ENCODE assay signal across 13 cellular contexts in genomic region chr1:39540504-39541031, GRCh38. TPM values are rescaled to one million over a fixed set of nuclear protein-coding genes. Genes with fewer than 3 reads are reported as not detected.
A peak's percentile ranks its signal among the peaks of the same experiment; 100 is the strongest.
DNase-seq lines count a peak whose midpoint lies in the region; ATAC-seq, FAIRE-seq and TF ChIP-seq lines count a peak whose summit lies in the region.
"Had no signal": no experiment of that assay in that cellular context is flagged by ENCODE, and none has a peak within 500 bp of the region (broad histone marks: within the 10 kb centered on the region; RNA-seq: fewer than 3 reads in every experiment).

No MANE protein-coding gene starts in this region.

- FAIRE-seq in H1 (lab: Jason Lieb, UNC), result no peak
- FAIRE-seq: pancreas had no signal

- H3K27ac ChIP-seq in H1 (ENCODE audit: low read depth, low read length) (no peak overlapping the region), uterus (peak overlapping the region; percentile 70 to 88)
- H3K27ac ChIP-seq: SJSA1 had no signal

- no peak overlapping the region for H3K23ac ChIP-seq in H1 (ENCODE audit: insufficient read length)

- peak; percentile 22 to 34 (median 28) for ATAC-seq in natural killer cell
- no peak for ATAC-seq in natural killer cell treated with Interleukin-12 subunit alpha and Interleukin-12 subunit beta and Interleukin-15 and Interleukin-18, amount 100 ng/mL, for 72 hours
- ATAC-seq in GM18907 (IDR thresholded peaks at IDR 0.05; ENCODE audit: unreplicated experiment), result no peak

- POLR2A ChIA-PET in H1 (lab: Charles Lee; ENCODE audit: partially characterized antibody), result interaction anchor here (0.8 to 4.6 kb wide), 3 partner anchors 16 to 53 kb away, joined by 3 to 15 read pairs (median 3); partner anchors contain the start of gene PABPC4

- TF ChIP-seq CTCF in natural killer cell (IDR thresholded peaks at IDR 0.05), result no peak
- no peak for TF ChIP-seq CTCF in H1 (IDR thresholded peaks at IDR 0.05; ENCODE audit: control extremely low read depth in 1 of 3, insufficient read depth in 1 of 3, low read depth in 1 of 3, low read length in 3 of 3)
- TF ChIP-seq CTCF in uterus (IDR thresholded peaks at IDR 0.05), result no peak

- no peak overlapping the region for H3K9ac ChIP-seq in H1 (replicated peaks in 1 of 4; ENCODE audit: extremely low read depth in 1 of 4, low read depth in 3 of 4, low read length in 3 of 4)

- H3K14ac ChIP-seq in H1 (ENCODE audit: insufficient read length), result no peak overlapping the region

- H2AK5ac ChIP-seq in H1 (ENCODE audit: low read depth, low read length), result no peak overlapping the region

- no peaks in the 10 kb centered on the region for H3K9me3 Mint-ChIP-seq in natural killer cell
- no peaks in the 10 kb centered on the region for H3K9me3 Mint-ChIP-seq in natural killer cell treated with Interleukin-12 subunit alpha and Interleukin-12 subunit beta and Interleukin-15 and Interleukin-18, amount 100 ng/mL, for 72 hours

- H4K91ac ChIP-seq in H1 (replicated peaks; ENCODE audit: insufficient read length, low read length), result no peak overlapping the region

- H2BK5ac ChIP-seq in H1 (ENCODE audit: low read depth, low read length), result no peak overlapping the region

- no peak overlapping the region for H3K56ac ChIP-seq in H1 (replicated peaks; ENCODE audit: insufficient read length, low read depth, low read length)

- H2BK12ac ChIP-seq in H1 (ENCODE audit: low read depth, low read length), result no peak overlapping the region

- no peak overlapping the region for H3K18ac ChIP-seq in H1 (ENCODE audit: extremely low read depth, low read length)

- H3K27me3 ChIP-seq in H1 (replicated peaks in 1 of 4; ENCODE audit: control insufficient read depth in 3 of 4, extremely low read depth in 1 of 4, insufficient read depth in 3 of 4, low read length in 3 of 4), result no peaks in the 10 kb centered on the region
- H3K27me3 ChIP-seq in uterus, result no peaks in the 10 kb centered on the region
- H3K27me3 ChIP-seq: BE2C, pancreas, SJSA1 had no signal

- H3K4me1 ChIP-seq in H1 (replicated peaks in 1 of 4; ENCODE audit: control insufficient read depth in 3 of 4, insufficient read depth in 4 of 4, low read length in 3 of 4) (no peaks in the 10 kb centered on the region), uterus (no peaks in the 10 kb centered on the region)
- H3K4me1 ChIP-seq: BE2C, SJSA1 had no signal

- no peaks in the 10 kb centered on the region for H3K23me2 ChIP-seq in H1 (ENCODE audit: low read depth, low read length)

- H3K27me3 Mint-ChIP-seq in natural killer cell (ENCODE audit: low read depth in 2 of 2), result no peaks in the 10 kb centered on the region
- H3K27me3 Mint-ChIP-seq in natural killer cell treated with Interleukin-12 subunit alpha and Interleukin-12 subunit beta and Interleukin-15 and Interleukin-18, amount 100 ng/mL, for 72 hours, result no peaks in the 10 kb centered on the region

- no peaks in the 10 kb centered on the region for H3K79me1 ChIP-seq in H1 (ENCODE audit: low read depth, low read length)

- peaks cover 0 to 8% of the 10 kb centered on the region in 2 donors for H3K4me1 Mint-ChIP-seq in natural killer cell
- H3K4me1 Mint-ChIP-seq in natural killer cell treated with Interleukin-12 subunit alpha and Interleukin-12 subunit beta and Interleukin-15 and Interleukin-18, amount 100 ng/mL, for 72 hours (ENCODE audit: low read depth in 2 of 2), result peaks cover 0 to 6% of the 10 kb centered on the region in 2 donors

- H2AFZ ChIP-seq in H1 (ENCODE audit: low read length), result no peak overlapping the region

- H3K4ac ChIP-seq in H1 (replicated peaks; ENCODE audit: insufficient read length, low read depth, low read length), result no peak overlapping the region

- H3K9me3 ChIP-seq in H1 (ENCODE audit: insufficient read depth in 2 of 2, low read depth in 1 of 2, low read length in 1 of 2) (no peaks in the 10 kb centered on the region), uterus (no peaks in the 10 kb centered on the region)
- H3K9me3 ChIP-seq: BE2C, pancreas, SJSA1 had no signal

- H3K4me2 ChIP-seq in H1 (ENCODE audit: insufficient read depth in 1 of 2, low read depth in 2 of 2, low read length in 2 of 2), result no peak overlapping the region

- peaks cover 0 to 2% of the 10 kb centered on the region in 2 experiments for H4K20me1 ChIP-seq in H1 (replicated peaks in 1 of 2; ENCODE audit: control insufficient read depth in 1 of 2, insufficient read depth in 2 of 2, low read length in 2 of 2)

- 94% methylated on average over 13 of the region's 13 CpGs; no CpG with 5 or more reads in 1 of the 2 experiments for WGBS in H1 (ENCODE audit: extremely low coverage in 1 of 2, insufficient coverage in 1 of 2, insufficient read length in 1 of 2, insufficient replicate concordance in 2 of 2, low coverage in 1 of 2, low lambda C conversion rate in 2 of 2, missing lambda C conversion rate in 1 of 2), 2 experiments

- H2BK20ac ChIP-seq in H1 (ENCODE audit: low read length), result 0 out of 2 replicates have a peak overlapping the region, but pooled peaks have one; percentile 48

- peaks cover 0 to 5% (median 2%) of the 10 kb centered on the region in 4 experiments; a peak in 5 of 8 replicates for H3K36me3 ChIP-seq in H1 (ENCODE audit: control insufficient read depth in 2 of 4, insufficient read depth in 4 of 4, low read length in 3 of 4)
- no peaks in the 10 kb centered on the region for H3K36me3 ChIP-seq in uterus
- H3K36me3 ChIP-seq: BE2C, SJSA1 had no signal

- intact Hi-C loops in natural killer cell (cut with micrococcal nuclease) (no loop called here), uterus (cut with DNase I; ENCODE audit: low total_unique reads) (loop anchor here (10.0 kb wide), 1 partner anchor 446 kb away; no protein-coding TSS in a partner anchor)

- H3K4me3 ChIP-seq in H1 (ENCODE audit: extremely low read depth in 1 of 4, insufficient read depth in 2 of 4, low read depth in 3 of 4, low read length in 4 of 4), result no peak overlapping the region
- H3K4me3 ChIP-seq in uterus, result no peak overlapping the region
- H3K4me3 ChIP-seq: pancreas, SJSA1 had no signal

- no peak overlapping the region for H2BK120ac ChIP-seq in H1 (replicated peaks; ENCODE audit: low read depth, low read length)

- DNase-seq in natural killer cell, result no peak
- no peak for DNase-seq in natural killer cell treated with Interleukin-12 subunit alpha and Interleukin-12 subunit beta and Interleukin-15 and Interleukin-18, amount 100 ng/mL, for 72 hours (ENCODE audit: low spot score)
- DNase-seq in H1 (ENCODE audit: low read depth in 1 of 2, low spot score in 2 of 2), result no peak
- peak; percentile 40 for DNase-seq in middle frontal gyrus (ENCODE audit: extremely low spot score, low spot score)
- peak; percentile 79 to 82 for DNase-seq in uterus
- no peak for DNase-seq in NCI-H1436 treated with DMSO at 0.1 percent for 48 hours (lab: John Stamatoyannopoulos, UW)
- no peak for DNase-seq in NCI-H2227 treated with DMSO at 0.1 percent for 48 hours (lab: John Stamatoyannopoulos, UW)
- DNase-seq: activated CD8-positive, alpha-beta memory T cell treated with anti-CD3 and anti-CD28 coated beads, Interleukin-2, amount 50 U/mL, for 48 hours; BE2C had no signal

- no peak overlapping the region for H4K5ac ChIP-seq in H1 (ENCODE audit: insufficient read length, low read depth, low read length)

- no peak for TF ChIP-seq EP300 in H1 (IDR thresholded peaks at IDR 0.05; ENCODE audit: borderline replicate concordance in 1 of 2, low read depth in 2 of 2, low read length in 2 of 2)

- TF ChIP-seq RAD21 in H1 (IDR thresholded peaks at IDR 0.05 in 1 of 2, conservative IDR thresholded peaks at IDR 0.05 in 1 of 2; ENCODE audit: low read depth in 2 of 2, low read length in 2 of 2), result no peak

- H3K36me3 Mint-ChIP-seq in natural killer cell, result no peaks in the 10 kb centered on the region
- H3K36me3 Mint-ChIP-seq in natural killer cell treated with Interleukin-12 subunit alpha and Interleukin-12 subunit beta and Interleukin-15 and Interleukin-18, amount 100 ng/mL, for 72 hours, result peaks cover 6% of the 10 kb centered on the region

- no peak overlapping the region for H4K8ac ChIP-seq in H1 (ENCODE audit: extremely low read depth, insufficient read depth, low read length)

- TF ChIP-seq POLR2A in H1 (IDR thresholded peaks at IDR 0.05; ENCODE audit: control extremely low read depth in 1 of 2, low read depth in 2 of 2, low read length in 2 of 2) (no peak), uterus (IDR thresholded peaks at IDR 0.05) (no peak)

- H3K4me3 Mint-ChIP-seq in natural killer cell, result no peak overlapping the region
- H3K4me3 Mint-ChIP-seq in natural killer cell treated with Interleukin-12 subunit alpha and Interleukin-12 subunit beta and Interleukin-15 and Interleukin-18, amount 100 ng/mL, for 72 hours, result no peak overlapping the region

- H2BK15ac ChIP-seq in H1 (ENCODE audit: low read length), result no peak overlapping the region

- H3K27ac Mint-ChIP-seq in natural killer cell, result peak overlapping the region in 1 of 2 donors; percentile 23
- no peak overlapping the region for H3K27ac Mint-ChIP-seq in natural killer cell treated with Interleukin-12 subunit alpha and Interleukin-12 subunit beta and Interleukin-15 and Interleukin-18, amount 100 ng/mL, for 72 hours

- no peaks in the 10 kb centered on the region for H3K79me2 ChIP-seq in H1 (ENCODE audit: control insufficient read depth in 1 of 2, insufficient read depth in 2 of 2, low read length in 2 of 2)

- CTCF ChIA-PET in H1 (lab: Charles Lee; ENCODE audit: partially characterized antibody), result interaction anchor here (0.6 to 5.3 kb wide), 8 partner anchors 9 to 113 kb away, joined by 3 to 68 read pairs (median 4); no protein-coding TSS in a partner anchor

RNA-seq across cellular contexts. Expression of gene PABPC4, which starts 36.0 kb away (rescaled TPM):
- total RNA-seq in natural killer cell (100 to 1,000 TPM; 161 to 325 (median 275) TPM), uterus (100 to 1,000 TPM in 2 of 4 donors, 10 to 100 TPM in 2; 48.2 to 189 (median 102) TPM)
- total RNA-seq in natural killer cell treated with Interleukin-12 subunit alpha and Interleukin-12 subunit beta and Interleukin-15 and Interleukin-18, amount 100 ng/mL, for 72 hours, result 100 to 1,000 TPM; 189 to 372 TPM
- 333 and 341 TPM in 2 replicates for total RNA-seq in H1 (2021; fragmentation: NEBNext Ultra II Directional; extraction: Animal tissue kit (Norgen Biotek cat#: 25700))
- 147 and 172 TPM in 2 replicates for polyA plus RNA-seq in H1 (2011; rRNA removed)
- 128 TPM for polyA plus RNA-seq in H1 (2011; cell fraction: cytosol; rRNA removed)
- 357 TPM for polyA plus RNA-seq in H1 (2011; cell fraction: nucleus; rRNA removed)
- polyA plus RNA-seq in H1 (2012, experiment 1 of 2), result 163 to 196 TPM (median 184 TPM) in 4 replicates
- 85.0 TPM for polyA plus RNA-seq in H1 (2012, experiment 2 of 2)
- polyA plus RNA-seq in H1 (2013, experiment 1 of 2), result 245 TPM
- 239 TPM for polyA plus RNA-seq in H1 (2013, experiment 2 of 2)
- 126 and 154 TPM in 2 replicates for polyA minus RNA-seq in H1 (2011; rRNA and poly(A)+ RNA removed)
- 186 TPM for polyA minus RNA-seq in H1 (2011; cell fraction: cytosol; rRNA and poly(A)+ RNA removed)
- 139 TPM for polyA minus RNA-seq in H1 (2011; cell fraction: nucleus; rRNA and poly(A)+ RNA removed)

RNA-seq across cellular contexts. Expression of gene BMP8A, which starts 49.1 kb away (rescaled TPM):
- total RNA-seq in natural killer cell (1 to 10 TPM in 1 of 3 donors, under 1 TPM in 2; 0.29 to 1.6 (median 0.40) TPM), uterus (1 to 10 TPM in 3 of 4 donors, not detected in 1; 1.8 to 8.3 (median 2.7) TPM)
- under 1 TPM in 1 of 2 donors, not detected in 1; 0.24 TPM for total RNA-seq in natural killer cell treated with Interleukin-12 subunit alpha and Interleukin-12 subunit beta and Interleukin-15 and Interleukin-18, amount 100 ng/mL, for 72 hours
- 0.43 and 0.63 TPM in 2 replicates for total RNA-seq in H1 (2021; fragmentation: NEBNext Ultra II Directional; extraction: Animal tissue kit (Norgen Biotek cat#: 25700))
- 0.38 and 0.41 TPM in 2 replicates for polyA plus RNA-seq in H1 (2011; rRNA removed)
- polyA plus RNA-seq in H1 (2011; cell fraction: cytosol; rRNA removed), result 0.50 TPM
- polyA plus RNA-seq in H1 (2011; cell fraction: nucleus; rRNA removed), result 0.47 TPM
- polyA plus RNA-seq in H1 (2012, experiment 1 of 2), result 0.24 to 0.32 TPM (median 0.31 TPM) in 3 of 4 replicates, not detected in the other
- polyA plus RNA-seq in H1 (2012, experiment 2 of 2), result not detected
- 0.16 TPM for polyA plus RNA-seq in H1 (2013, experiment 1 of 2)
- 0.09 TPM for polyA plus RNA-seq in H1 (2013, experiment 2 of 2)
- 0.09 and 0.22 TPM in 2 replicates for polyA minus RNA-seq in H1 (2011; rRNA and poly(A)+ RNA removed)
- polyA minus RNA-seq in H1 (2011; cell fraction: cytosol; rRNA and poly(A)+ RNA removed), result not detected
- 0.40 TPM for polyA minus RNA-seq in H1 (2011; cell fraction: nucleus; rRNA and poly(A)+ RNA removed)
- total RNA-seq: epithelial cell of proximal tubule, SJSA1 had no signal

Comparison
In these comparisons a context has a peak if more than half of its experiments do, and no peak if none do; other contexts are left out.
1. ATAC-seq: peak in natural killer cell (3 of 3); none in natural killer cell treated with Interleukin-12 subunit alpha and Interleukin-12 subunit beta and Interleukin-15 and Interleukin-18, amount 100 ng/mL, for 72 hours (0 of 2) and GM18907 (single experiment).
2. DNase-seq: peak in middle frontal gyrus (single experiment) and uterus (2 of 2); none in natural killer cell (single experiment), natural killer cell treated with Interleukin-12 subunit alpha and Interleukin-12 subunit beta and Interleukin-15 and Interleukin-18, amount 100 ng/mL, for 72 hours (single experiment), H1 (0 of 2), NCI-H1436 treated with DMSO at 0.1 percent for 48 hours (single experiment) and NCI-H2227 treated with DMSO at 0.1 percent for 48 hours (single experiment).